ENCODE assay signal across 2 cellular contexts in the genomic region with DNA sequence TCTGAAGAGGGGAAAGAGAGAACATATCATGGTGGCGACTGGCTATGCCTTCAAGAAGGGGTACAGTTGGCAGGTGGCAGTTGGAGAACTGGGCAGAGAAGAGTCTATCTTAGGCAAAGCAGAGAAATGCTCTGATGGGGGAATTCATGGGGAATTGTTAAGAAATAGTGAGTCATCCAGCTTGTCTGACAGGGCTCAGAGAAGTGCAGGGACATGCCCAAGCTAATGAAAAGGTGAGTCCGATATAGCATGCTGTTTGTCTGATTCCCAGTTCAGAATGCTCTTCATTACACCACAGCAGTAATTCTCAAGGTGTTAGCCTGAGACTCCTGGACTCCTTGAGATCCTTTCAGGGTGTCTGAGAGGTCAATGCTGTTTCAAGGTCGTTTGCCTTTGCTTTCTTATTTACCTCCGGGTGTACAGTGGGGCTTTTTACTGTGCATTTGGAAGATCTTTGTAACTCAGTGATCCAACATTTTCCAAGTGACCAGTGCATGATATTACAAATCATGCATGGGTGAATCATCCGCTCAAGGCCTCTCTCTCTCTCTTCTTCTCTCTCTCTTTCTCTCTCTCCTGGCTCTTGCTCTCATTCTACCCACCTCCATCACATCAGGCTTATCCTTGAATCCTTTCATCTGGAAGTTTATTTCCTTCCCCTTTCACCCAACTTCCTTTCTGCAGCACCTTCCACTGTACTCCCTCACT.
A peak's percentile ranks its signal among the peaks of the same experiment; 100 is the strongest.
TF ChIP-seq lines count a peak whose summit lies in the region.

No MANE protein-coding gene starts in this region.

TF ChIP-seq in A549, 52 proteins besides CTCF, POLR2A, EP300 and RAD21:
- TF ChIP-seq JUNB (IDR thresholded peaks at IDR 0.05) (peak; percentile 18; the same call in 1 of the 2 replicates), FOSL2 (IDR thresholded peaks at IDR 0.05) (peak; percentile 57), FOSL2 (CRISPR knock-in tag; IDR thresholded peaks at IDR 0.05) (peak; percentile 66), JUN (IDR thresholded peaks at IDR 0.05) (peak; percentile 25 to 27; a peak in 1 of 5 replicates)
TF ChIP-seq in A549: peak in this region for 3; not testable (repeated sequence) for 49.

TF ChIP-seq in SK-N-SH, 30 proteins besides CTCF, POLR2A, EP300 and RAD21:
- TF ChIP-seq FOSL2 (IDR thresholded peaks at IDR 0.05; ENCODE audit: borderline replicate concordance, low read depth) = peak; percentile 11; the same call in 1 of the 2 replicates
TF ChIP-seq in SK-N-SH: peak in this region for 1; not testable (repeated sequence) for 29.
